In genomic region chr14:22824711-22825359, GRCh38 we compare ENCODE assay signal across 9 cellular contexts. TPM values are rescaled to one million over a fixed set of nuclear protein-coding genes. Genes with fewer than 3 reads are reported as not detected.
A peak's percentile ranks its signal among the peaks of the same experiment; 100 is the strongest.
DNase-seq lines count a peak whose midpoint lies in the region; ATAC-seq and TF ChIP-seq lines count a peak whose summit lies in the region.
"Had no signal": no experiment of that assay in that cellular context is flagged by ENCODE, and none has a peak within 500 bp of the region (broad histone marks: within the 10 kb centered on the region; RNA-seq: fewer than 3 reads in every experiment).

No MANE protein-coding gene starts in this region.

- H4K20me1 ChIP-seq in DND-41 (ENCODE audit: insufficient read depth, low read length), result no peaks in the 10 kb centered on the region

- peaks cover 35% of the 10 kb centered on the region for H3K4me1 ChIP-seq in DND-41 (ENCODE audit: insufficient read depth, low read length)

- H3K27ac ChIP-seq in DND-41 (ENCODE audit: low read length) (peak overlapping the region; percentile 88), KOPT-K1 (ENCODE audit: low read depth, low read length, poor library complexity, severe bottlenecking) (peak overlapping the region; percentile 31), caudate nucleus (ENCODE audit: low read depth, low read length) (no peak overlapping the region)

- H3K9me3 ChIP-seq in DND-41 (ENCODE audit: insufficient read depth, low read length, severe bottlenecking) (no peaks in the 10 kb centered on the region), KOPT-K1 (ENCODE audit: insufficient read depth, low read length, poor library complexity, severe bottlenecking) (no peaks in the 10 kb centered on the region)

- no peaks in the 10 kb centered on the region for H3K27me3 Mint-ChIP-seq in naive B cell
- peaks cover 23% of the 10 kb centered on the region for H3K27me3 Mint-ChIP-seq in activated CD8-positive, alpha-beta memory T cell treated with anti-CD3 and anti-CD28 coated beads, Interleukin-2, amount 10 ng/mL, durations not matched to agents 7 days and 5 days

- ATAC-seq in DND-41 (ENCODE audit: insufficient read depth, low read depth) (peak; percentile 88), naive B cell (ENCODE audit: low read depth in 2 of 2) (no peak)
- ATAC-seq in activated CD8-positive, alpha-beta memory T cell treated with anti-CD3 and anti-CD28 coated beads, Interleukin-2, amount 10 ng/mL, durations not matched to agents 7 days and 5 days, result no peak

- peak; percentile 84 for DNase-seq in DND-41
- DNase-seq in amniotic epithelial cell (ENCODE audit: low read depth), result peak; percentile 95
- DNase-seq in naive B cell, result no peak
- DNase-seq in activated CD8-positive, alpha-beta memory T cell treated with anti-CD3 and anti-CD28 coated beads, Interleukin-2, amount 10 ng/mL, durations not matched to agents 7 days and 5 days, result no peak
- DNase-seq in SK-N-DZ (ENCODE audit: low spot score), result no peak
- no peak for DNase-seq in NCI-H1105 (lab: John Stamatoyannopoulos, UW)
- no peak for DNase-seq in caudate nucleus (lab: John Stamatoyannopoulos, UW)

- no peaks in the 10 kb centered on the region; the same call in 1 of the 2 replicates for H3K36me3 ChIP-seq in DND-41 (ENCODE audit: insufficient read depth, low read length)
- no peaks in the 10 kb centered on the region for H3K36me3 ChIP-seq in KOPT-K1 (ENCODE audit: insufficient read depth, low read length)

- peaks cover 23 to 63% (median 45%) of the 10 kb centered on the region in 3 donors for H3K4me1 Mint-ChIP-seq in naive B cell
- H3K4me1 Mint-ChIP-seq in activated CD8-positive, alpha-beta memory T cell treated with anti-CD3 and anti-CD28 coated beads, Interleukin-2, amount 10 ng/mL, durations not matched to agents 7 days and 5 days, result peaks cover 30% of the 10 kb centered on the region

- peak overlapping the region; percentile 39 for H3K9ac ChIP-seq in DND-41 (ENCODE audit: low read depth, low read length)

- peaks cover 0 to 4% of the 10 kb centered on the region in 2 donors for H3K36me3 Mint-ChIP-seq in naive B cell
- peaks cover 5% of the 10 kb centered on the region for H3K36me3 Mint-ChIP-seq in activated CD8-positive, alpha-beta memory T cell treated with anti-CD3 and anti-CD28 coated beads, Interleukin-2, amount 10 ng/mL, durations not matched to agents 7 days and 5 days

- CTCF ChIA-PET in activated CD8-positive, alpha-beta memory T cell treated with anti-CD3 and anti-CD28 coated beads, Interleukin-2, amount 10 ng/mL, durations not matched to agents 7 days and 5 days (lab: Charles Lee), result interaction anchor here (1.0 to 7.8 kb wide), 16 partner anchors 13 to 253 kb away, joined by 3 to 239 read pairs (median 8); partner anchors contain the start of genes AJUBA, DAD1, LRP10 and PRMT5

- H3K27ac Mint-ChIP-seq in naive B cell, result peak overlapping the region in 4 of 6 donors; percentile 32 to 81 (median 55)
- H3K27ac Mint-ChIP-seq in activated CD8-positive, alpha-beta memory T cell treated with anti-CD3 and anti-CD28 coated beads, Interleukin-2, amount 10 ng/mL, durations not matched to agents 7 days and 5 days, result no peak overlapping the region

- peak overlapping the region in 1 of 2 experiments; percentile 4; a peak in 1 of 4 replicates for H3K4me3 ChIP-seq in DND-41 (ENCODE audit: low read depth in 1 of 2, low read length in 2 of 2)

- peaks cover under 1% of the 10 kb centered on the region for H3K79me2 ChIP-seq in DND-41 (ENCODE audit: insufficient read depth, low read length)

- peak overlapping the region; percentile 35 to 85 (median 64) for H3K4me3 Mint-ChIP-seq in naive B cell
- H3K4me3 Mint-ChIP-seq in activated CD8-positive, alpha-beta memory T cell treated with anti-CD3 and anti-CD28 coated beads, Interleukin-2, amount 10 ng/mL, durations not matched to agents 7 days and 5 days, result no peak overlapping the region

- no peak for TF ChIP-seq CTCF in DND-41 (IDR thresholded peaks at IDR 0.05; ENCODE audit: borderline replicate concordance, extremely low read depth, low read length, poor library complexity, severe bottlenecking)

- H3K9me3 Mint-ChIP-seq in naive B cell, result peaks cover 0 to 3% (median 0%) of the 10 kb centered on the region in 7 donors
- no peaks in the 10 kb centered on the region for H3K9me3 Mint-ChIP-seq in activated CD8-positive, alpha-beta memory T cell treated with anti-CD3 and anti-CD28 coated beads, Interleukin-2, amount 10 ng/mL, durations not matched to agents 7 days and 5 days (ENCODE audit: low read depth)

- H2AFZ ChIP-seq in DND-41 (ENCODE audit: low read depth, low read length), result peak overlapping the region; percentile 71

- peak overlapping the region; percentile 54 for H3K4me2 ChIP-seq in DND-41 (ENCODE audit: insufficient read depth, low read length)

- H3K27me3 ChIP-seq in DND-41 (ENCODE audit: insufficient read depth, low read length, poor library complexity), result no peaks in the 10 kb centered on the region

RNA-seq across cellular contexts. Expression of gene MRPL52, which starts 4.9 kb away (rescaled TPM):
- 100 to 1,000 TPM in 5 of 6 donors, 10 to 100 TPM in 1; 75.0 to 232 (median 186) TPM for polyA plus RNA-seq in naive B cell (ENCODE audit: low read depth in 6 of 6)
- total RNA-seq in activated CD8-positive, alpha-beta memory T cell treated with anti-CD3 and anti-CD28 coated beads, Interleukin-2, amount 10 ng/mL, durations not matched to agents 7 days and 5 days, result 100 to 1,000 TPM; 107 to 147 TPM
- 263 and 507 TPM in 2 replicates for polyA plus RNA-seq in SK-N-DZ (2014; cell fraction: cytosol; rRNA removed)
- 124 and 172 TPM in 2 replicates for polyA plus RNA-seq in SK-N-DZ (2014; cell fraction: nucleus; rRNA removed)

RNA-seq across cellular contexts. Expression of gene SLC7A7, which starts 9.6 kb away (rescaled TPM):
- 10 to 100 TPM; 16.2 to 78.3 (median 28.7) TPM for polyA plus RNA-seq in naive B cell (ENCODE audit: low read depth in 6 of 6)
- total RNA-seq in activated CD8-positive, alpha-beta memory T cell treated with anti-CD3 and anti-CD28 coated beads, Interleukin-2, amount 10 ng/mL, durations not matched to agents 7 days and 5 days, result under 1 TPM; 0.16 to 0.58 TPM
- 0.48 and 2.2 TPM in 2 replicates for polyA plus RNA-seq in SK-N-DZ (2014; cell fraction: cytosol; rRNA removed)
- polyA plus RNA-seq in SK-N-DZ (2014; cell fraction: nucleus; rRNA removed), result 0.37 and 1.5 TPM in 2 replicates

RNA-seq across cellular contexts. Expression of gene MMP14, which starts 11.6 kb away (rescaled TPM):
- polyA plus RNA-seq in naive B cell (ENCODE audit: low read depth in 6 of 6), result not detected
- total RNA-seq in activated CD8-positive, alpha-beta memory T cell treated with anti-CD3 and anti-CD28 coated beads, Interleukin-2, amount 10 ng/mL, durations not matched to agents 7 days and 5 days, result 1 to 10 TPM; 1.3 to 2.5 TPM
- polyA plus RNA-seq in SK-N-DZ (2014; cell fraction: cytosol; rRNA removed), result 3.1 and 4.2 TPM in 2 replicates
- 1.7 and 3.4 TPM in 2 replicates for polyA plus RNA-seq in SK-N-DZ (2014; cell fraction: nucleus; rRNA removed)

RNA-seq across cellular contexts. Expression of gene LRP10, which starts 46.7 kb away (rescaled TPM):
- polyA plus RNA-seq in naive B cell (ENCODE audit: low read depth in 6 of 6), result 100 to 1,000 TPM in 3 of 6 donors, 10 to 100 TPM in 3; 72.7 to 125 (median 92.6) TPM
- total RNA-seq in activated CD8-positive, alpha-beta memory T cell treated with anti-CD3 and anti-CD28 coated beads, Interleukin-2, amount 10 ng/mL, durations not matched to agents 7 days and 5 days, result 10 to 100 TPM; 59.0 to 60.1 TPM
- polyA plus RNA-seq in SK-N-DZ (2014; cell fraction: cytosol; rRNA removed), result 2.2 and 2.5 TPM in 2 replicates
- 1.6 and 3.7 TPM in 2 replicates for polyA plus RNA-seq in SK-N-DZ (2014; cell fraction: nucleus; rRNA removed)

RNA-seq across cellular contexts. Expression of gene REM2, which starts 58.2 kb away (rescaled TPM):
- polyA plus RNA-seq in naive B cell (ENCODE audit: low read depth in 6 of 6), result 1 to 10 TPM; 1.1 to 2.3 (median 1.4) TPM
- total RNA-seq in activated CD8-positive, alpha-beta memory T cell treated with anti-CD3 and anti-CD28 coated beads, Interleukin-2, amount 10 ng/mL, durations not matched to agents 7 days and 5 days, result under 1 TPM; 0.26 to 0.93 TPM
- polyA plus RNA-seq in SK-N-DZ (2014; cell fraction: cytosol; rRNA removed), result 2.5 and 4.0 TPM in 2 replicates
- 1.2 and 5.2 TPM in 2 replicates for polyA plus RNA-seq in SK-N-DZ (2014; cell fraction: nucleus; rRNA removed)
- total RNA-seq: dermis microvascular lymphatic vessel endothelial cell had no signal

Comparison
In these comparisons a context has a peak if more than half of its experiments do, and no peak if none do; other contexts are left out.
1. DNase-seq: peak in DND-41 (single experiment) and amniotic epithelial cell (single experiment); none in naive B cell (single experiment), activated CD8-positive, alpha-beta memory T cell treated with anti-CD3 and anti-CD28 coated beads, Interleukin-2, amount 10 ng/mL, durations not matched to agents 7 days and 5 days (single experiment), SK-N-DZ (single experiment), NCI-H1105 (single experiment) and caudate nucleus (0 of 61).